26 cellular contexts compared by ENCODE assay signal in genomic region chr16:86225905-86226371, GRCh38.
"Had no signal": no experiment of that assay in that cellular context is flagged by ENCODE, and none has a peak within 500 bp of the region (broad histone marks: within the 10 kb centered on the region; RNA-seq: fewer than 3 reads in every experiment).

No MANE protein-coding gene starts in this region.

- H3K27me3 ChIP-seq: transverse colon, uterus had no signal

- H3K36me3 ChIP-seq: transverse colon, uterus had no signal

- H3K9me3 Mint-ChIP-seq: activated naive CD4-positive, alpha-beta T cell treated with anti-CD3 and anti-CD28 coated beads, Interleukin-2, amount 10 ng/mL, durations not matched to agents 7 days and 5 days; activated naive CD8-positive, alpha-beta T cell treated with anti-CD3 and anti-CD28 coated beads, Interleukin-2, amount 50 U/mL, for 24 hours; activated T-cell treated with anti-CD3 and anti-CD28 coated beads, Interleukin-2, amount 50 U/mL, for 4 hours; dendritic cell treated with granulocyte-macrophage colony-stimulating factor and Interleukin-4, amounts not matched to agents 40 ng/mL and 50 ng/mL, for 4 days; memory B cell; stimulated activated effector memory CD8-positive, alpha-beta T cell treated with anti-CD3 and anti-CD28 coated beads, Interleukin-12 subunit alpha, Interleukin-12 subunit beta, amount 100 ng/mL, for 72 hours had no signal

- H3K4me3 ChIP-seq: mucosa of descending colon, transverse colon, uterus had no signal

- FAIRE-seq: endometrium, islet of Langerhans had no signal

- H3K4me1 ChIP-seq: uterus had no signal

- H3K4me1 Mint-ChIP-seq: activated naive CD4-positive, alpha-beta T cell treated with anti-CD3 and anti-CD28 coated beads, Interleukin-2, amount 10 ng/mL, durations not matched to agents 7 days and 5 days; activated naive CD8-positive, alpha-beta T cell treated with anti-CD3 and anti-CD28 coated beads, Interleukin-2, amount 50 U/mL, for 24 hours; memory B cell; stimulated activated effector memory CD8-positive, alpha-beta T cell treated with anti-CD3 and anti-CD28 coated beads, Interleukin-12 subunit alpha, Interleukin-12 subunit beta, amount 100 ng/mL, for 72 hours had no signal

- H3K9me3 ChIP-seq: mucosa of descending colon, transverse colon, uterus had no signal

- H3K27ac Mint-ChIP-seq: activated naive CD4-positive, alpha-beta T cell treated with anti-CD3 and anti-CD28 coated beads, Interleukin-2, amount 10 ng/mL, durations not matched to agents 7 days and 5 days; activated naive CD8-positive, alpha-beta T cell treated with anti-CD3 and anti-CD28 coated beads, Interleukin-2, amount 50 U/mL, for 24 hours; brain; dendritic cell treated with granulocyte-macrophage colony-stimulating factor and Interleukin-4, amounts not matched to agents 40 ng/mL and 50 ng/mL, for 4 days; memory B cell; stimulated activated effector memory CD8-positive, alpha-beta T cell treated with anti-CD3 and anti-CD28 coated beads, Interleukin-12 subunit alpha, Interleukin-12 subunit beta, amount 100 ng/mL, for 72 hours had no signal

- ATAC-seq: activated naive CD8-positive, alpha-beta T cell treated with anti-CD3 and anti-CD28 coated beads, Interleukin-2, amount 50 U/mL, for 24 hours; activated T-cell treated with anti-CD3 and anti-CD28 coated beads, Interleukin-2, amount 50 U/mL, for 4 hours; mucosa of descending colon; stimulated activated effector memory CD8-positive, alpha-beta T cell treated with anti-CD3 and anti-CD28 coated beads, Interleukin-12 subunit alpha, Interleukin-12 subunit beta, amount 100 ng/mL, for 72 hours had no signal

- H3K27ac ChIP-seq: transverse colon, uterus had no signal

- H3K4me3 Mint-ChIP-seq: activated naive CD4-positive, alpha-beta T cell treated with anti-CD3 and anti-CD28 coated beads, Interleukin-2, amount 10 ng/mL, durations not matched to agents 7 days and 5 days; activated naive CD8-positive, alpha-beta T cell treated with anti-CD3 and anti-CD28 coated beads, Interleukin-2, amount 50 U/mL, for 24 hours; activated T-cell treated with anti-CD3 and anti-CD28 coated beads, Interleukin-2, amount 50 U/mL, for 4 hours; brain; dendritic cell treated with granulocyte-macrophage colony-stimulating factor and Interleukin-4, amounts not matched to agents 40 ng/mL and 50 ng/mL, for 4 days; memory B cell; stimulated activated effector memory CD8-positive, alpha-beta T cell treated with anti-CD3 and anti-CD28 coated beads, Interleukin-12 subunit alpha, Interleukin-12 subunit beta, amount 100 ng/mL, for 72 hours had no signal

- DNase-seq: activated CD4-positive, alpha-beta T cell treated with anti-CD3 and anti-CD28 coated beads for 1 hour; activated CD4-positive, alpha-beta T cell treated with anti-CD3 and anti-CD28 coated beads, Interleukin-2, amount 50 U/mL, for 1 hour; activated effector memory CD4-positive, alpha-beta T cell treated with anti-CD3 and anti-CD28 coated beads, Interleukin-2, amount 50 U/mL, for 16 hours; activated naive CD4-positive, alpha-beta T cell treated with anti-CD3 and anti-CD28 coated beads, Interleukin-2, amount 10 ng/mL, durations not matched to agents 7 days and 5 days; activated naive CD8-positive, alpha-beta T cell treated with anti-CD3 and anti-CD28 coated beads, Interleukin-2, amount 50 U/mL, for 24 hours; activated T-cell treated with anti-CD3 and anti-CD28 coated beads, Interleukin-2, amount 50 U/mL, for 4 hours; anterior cingulate cortex; caudate nucleus; effector CD4-positive, alpha-beta T cell; erythroblast; foreskin melanocyte; glutamatergic neuron; hippocampal formation; left cardiac atrium; mucosa of descending colon; occipital lobe; stimulated activated CD4-positive, alpha-beta T cell treated with anti-CD3 and anti-CD28 coated beads, Interleukin-12 subunit alpha, Interleukin-12 subunit beta, amount 100 ng/mL, for 4 hours; T-helper 9 cell; transverse colon; uterus had no signal
